4 cellular contexts compared by ENCODE assay signal in genomic region chr21:39583586-39583985, GRCh38. TPM values are rescaled to one million over a fixed set of nuclear protein-coding genes. Genes with fewer than 3 reads are reported as not detected.
"Had no signal": no experiment of that assay in that cellular context is flagged by ENCODE, and none has a peak within 500 bp of the region (broad histone marks: within the 10 kb centered on the region; RNA-seq: fewer than 3 reads in every experiment).

No MANE protein-coding gene starts in this region.

RNA-seq across cellular contexts. Expression of gene B3GALT5, which starts 29.2 kb away (rescaled TPM):
- total RNA-seq: dermis microvascular lymphatic vessel endothelial cell, endothelial cell of umbilical vein, fibroblast of villous mesenchyme, foreskin keratinocyte had no signal
- polyA plus RNA-seq: foreskin keratinocyte had no signal
